In genomic region chr1:144940054-144940453, GRCh38 we compare ENCODE assay signal across 8 cellular contexts.
DNase-seq lines count a peak whose midpoint lies in the region; ATAC-seq, FAIRE-seq and TF ChIP-seq lines count a peak whose summit lies in the region.
"Not testable (repeated sequence)": the region's sequence is repeated elsewhere in the genome, so short reads cannot be mapped to it uniquely, and the experiment has no call there.

No MANE protein-coding gene starts in this region.

- not testable (repeated sequence) for H3K4me1 Mint-ChIP-seq in activated CD8-positive, alpha-beta memory T cell treated with anti-CD3 and anti-CD28 coated beads, Interleukin-2, amount 10 ng/mL, durations not matched to agents 7 days and 5 days; astrocyte (ENCODE audit: low read depth, unreplicated experiment)
- H3K4me1 Mint-ChIP-seq in stimulated activated naive CD8-positive, alpha-beta T cell treated with anti-CD3 and anti-CD28 coated beads, Interleukin-15, amount 100 ng/mL, for 72 hours: peaks cover 11% of the 10 kb centered on the region

- not testable (repeated sequence) for H3K36me3 Mint-ChIP-seq in activated CD8-positive, alpha-beta memory T cell treated with anti-CD3 and anti-CD28 coated beads, Interleukin-2, amount 10 ng/mL, durations not matched to agents 7 days and 5 days; astrocyte (ENCODE audit: low read depth, unreplicated experiment)

- not testable (repeated sequence) for H3K27ac ChIP-seq in astrocyte (ENCODE audit: low read depth, low read length)

- CTCF ChIA-PET in activated CD8-positive, alpha-beta memory T cell treated with anti-CD3 and anti-CD28 coated beads, Interleukin-2, amount 10 ng/mL, durations not matched to agents 7 days and 5 days (lab: Charles Lee): not testable (repeated sequence)

- H3K36me3 ChIP-seq in astrocyte (ENCODE audit: insufficient read depth, low read length): not testable (repeated sequence)

- H3K27me3 ChIP-seq in astrocyte (ENCODE audit: insufficient read depth, low read length): not testable (repeated sequence)

- peak; percentile 79 for ATAC-seq in GM18511 (IDR thresholded peaks at IDR 0.05; ENCODE audit: unreplicated experiment)
- ATAC-seq in GM19438 (IDR thresholded peaks at IDR 0.05; ENCODE audit: low read depth, unreplicated experiment): peak; percentile 52
- ATAC-seq in GM21825 (IDR thresholded peaks at IDR 0.05; ENCODE audit: unreplicated experiment): peak; percentile 80
- ATAC-seq in HG02973 (IDR thresholded peaks at IDR 0.05; ENCODE audit: unreplicated experiment): peak; percentile 55
- ATAC-seq in HG03457 (IDR thresholded peaks at IDR 0.05; ENCODE audit: unreplicated experiment): peak; percentile 77
- peak; percentile 72 for ATAC-seq in activated CD8-positive, alpha-beta memory T cell treated with anti-CD3 and anti-CD28 coated beads, Interleukin-2, amount 10 ng/mL, durations not matched to agents 7 days and 5 days
- ATAC-seq in stimulated activated naive CD8-positive, alpha-beta T cell treated with anti-CD3 and anti-CD28 coated beads, Interleukin-15, amount 100 ng/mL, for 72 hours: peak; percentile 87

- not testable (repeated sequence) for H3K79me2 ChIP-seq in astrocyte (ENCODE audit: insufficient read depth, low read length)

- not testable (repeated sequence) for H4K20me1 ChIP-seq in astrocyte (ENCODE audit: insufficient read depth, low read length)

- not testable (repeated sequence) for H3K9ac ChIP-seq in astrocyte (ENCODE audit: low read length)

- not testable (repeated sequence) for TF ChIP-seq CTCF in astrocyte (IDR thresholded peaks at IDR 0.05; ENCODE audit: insufficient read depth, low read depth, low read length)

- not testable (repeated sequence) for H3K4me1 ChIP-seq in astrocyte (ENCODE audit: insufficient read depth, low read length)

- not testable (repeated sequence) for H3K4me3 Mint-ChIP-seq in activated CD8-positive, alpha-beta memory T cell treated with anti-CD3 and anti-CD28 coated beads, Interleukin-2, amount 10 ng/mL, durations not matched to agents 7 days and 5 days; astrocyte (ENCODE audit: unreplicated experiment)
- peak overlapping the region; percentile 39 to 66 for H3K4me3 Mint-ChIP-seq in stimulated activated naive CD8-positive, alpha-beta T cell treated with anti-CD3 and anti-CD28 coated beads, Interleukin-15, amount 100 ng/mL, for 72 hours

- H2AFZ ChIP-seq in astrocyte (ENCODE audit: low read depth, low read length): not testable (repeated sequence)

- H3K27me3 Mint-ChIP-seq in activated CD8-positive, alpha-beta memory T cell treated with anti-CD3 and anti-CD28 coated beads, Interleukin-2, amount 10 ng/mL, durations not matched to agents 7 days and 5 days; astrocyte (ENCODE audit: low read depth, unreplicated experiment); stimulated activated naive CD8-positive, alpha-beta T cell treated with anti-CD3 and anti-CD28 coated beads, Interleukin-15, amount 100 ng/mL, for 72 hours: not testable (repeated sequence)

- not testable (repeated sequence) for H3K9me3 ChIP-seq in astrocyte (ENCODE audit: insufficient read depth, low read depth, low read length)

- DNase-seq in activated CD8-positive, alpha-beta memory T cell treated with anti-CD3 and anti-CD28 coated beads, Interleukin-2, amount 10 ng/mL, durations not matched to agents 7 days and 5 days; astrocyte (ENCODE audit: low read depth); stimulated activated naive CD8-positive, alpha-beta T cell treated with anti-CD3 and anti-CD28 coated beads, Interleukin-15, amount 100 ng/mL, for 72 hours: not testable (repeated sequence)

- not testable (repeated sequence) for FAIRE-seq in astrocyte (lab: Jason Lieb, UNC)

- not testable (repeated sequence) for H3K4me2 ChIP-seq in astrocyte (ENCODE audit: low read length)

- not testable (repeated sequence) for H3K4me3 ChIP-seq in astrocyte (ENCODE audit: insufficient read depth, low read depth, low read length)

- H3K9me3 Mint-ChIP-seq in activated CD8-positive, alpha-beta memory T cell treated with anti-CD3 and anti-CD28 coated beads, Interleukin-2, amount 10 ng/mL, durations not matched to agents 7 days and 5 days (ENCODE audit: low read depth); astrocyte (ENCODE audit: unreplicated experiment); stimulated activated naive CD8-positive, alpha-beta T cell treated with anti-CD3 and anti-CD28 coated beads, Interleukin-15, amount 100 ng/mL, for 72 hours: not testable (repeated sequence)

- not testable (repeated sequence) for H3K27ac Mint-ChIP-seq in activated CD8-positive, alpha-beta memory T cell treated with anti-CD3 and anti-CD28 coated beads, Interleukin-2, amount 10 ng/mL, durations not matched to agents 7 days and 5 days
- peak overlapping the region; percentile 59 for H3K27ac Mint-ChIP-seq in astrocyte (ENCODE audit: unreplicated experiment)
- H3K27ac Mint-ChIP-seq in stimulated activated naive CD8-positive, alpha-beta T cell treated with anti-CD3 and anti-CD28 coated beads, Interleukin-15, amount 100 ng/mL, for 72 hours: peak overlapping the region in 1 of 2 donors; percentile 61
